ENCODE assay signal across 1 cellular context in genomic region chr14:54685286-54685845, GRCh38.
TF ChIP-seq lines count a peak whose summit lies in the region.

No MANE protein-coding gene starts in this region.

TF ChIP-seq in IMR-90, 13 proteins besides CTCF, POLR2A, EP300 and RAD21 (continued from another document):
- TF ChIP-seq MAZ (IDR thresholded peaks at IDR 0.05; ENCODE audit: borderline replicate concordance, low read depth, low read length) = no peak
- no peak for TF ChIP-seq CEBPB (IDR thresholded peaks at IDR 0.05; ENCODE audit: low read depth, low read length)
- no peak for TF ChIP-seq CHD1 (IDR thresholded peaks at IDR 0.05; ENCODE audit: low read depth, low read length)
- no peak for TF ChIP-seq RCOR1 (IDR thresholded peaks at IDR 0.05; ENCODE audit: insufficient replicate concordance, low read length)
- TF ChIP-seq MXI1 (IDR thresholded peaks at IDR 0.05; ENCODE audit: borderline replicate concordance, low read depth, low read length) = no peak
- no peak for TF ChIP-seq RFX5 (IDR thresholded peaks at IDR 0.05; ENCODE audit: low read depth, low read length)
- TF ChIP-seq SMC3 (IDR thresholded peaks at IDR 0.05; ENCODE audit: low read depth, low read length) = no peak
- TF ChIP-seq BHLHE40 (IDR thresholded peaks at IDR 0.05; ENCODE audit: low read depth, low read length) = no peak
- TF ChIP-seq, protein P1, sequence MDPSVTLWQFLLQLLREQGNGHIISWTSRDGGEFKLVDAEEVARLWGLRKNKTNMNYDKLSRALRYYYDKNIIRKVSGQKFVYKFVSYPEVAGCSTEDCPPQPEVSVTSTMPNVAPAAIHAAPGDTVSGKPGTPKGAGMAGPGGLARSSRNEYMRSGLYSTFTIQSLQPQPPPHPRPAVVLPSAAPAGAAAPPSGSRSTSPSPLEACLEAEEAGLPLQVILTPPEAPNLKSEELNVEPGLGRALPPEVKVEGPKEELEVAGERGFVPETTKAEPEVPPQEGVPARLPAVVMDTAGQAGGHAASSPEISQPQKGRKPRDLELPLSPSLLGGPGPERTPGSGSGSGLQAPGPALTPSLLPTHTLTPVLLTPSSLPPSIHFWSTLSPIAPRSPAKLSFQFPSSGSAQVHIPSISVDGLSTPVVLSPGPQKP (IDR thresholded peaks at IDR 0.05; ENCODE audit: borderline replicate concordance, low read depth, low read length) = no peak
- TF ChIP-seq, protein P2, sequence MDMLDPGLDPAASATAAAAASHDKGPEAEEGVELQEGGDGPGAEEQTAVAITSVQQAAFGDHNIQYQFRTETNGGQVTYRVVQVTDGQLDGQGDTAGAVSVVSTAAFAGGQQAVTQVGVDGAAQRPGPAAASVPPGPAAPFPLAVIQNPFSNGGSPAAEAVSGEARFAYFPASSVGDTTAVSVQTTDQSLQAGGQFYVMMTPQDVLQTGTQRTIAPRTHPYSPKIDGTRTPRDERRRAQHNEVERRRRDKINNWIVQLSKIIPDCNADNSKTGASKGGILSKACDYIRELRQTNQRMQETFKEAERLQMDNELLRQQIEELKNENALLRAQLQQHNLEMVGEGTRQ (IDR thresholded peaks at IDR 0.05; ENCODE audit: low read depth, low read length) = no peak
- no peak for TF ChIP-seq FOS (IDR thresholded peaks at IDR 0.05; ENCODE audit: low read depth, low read length)
